In the genomic region with DNA sequence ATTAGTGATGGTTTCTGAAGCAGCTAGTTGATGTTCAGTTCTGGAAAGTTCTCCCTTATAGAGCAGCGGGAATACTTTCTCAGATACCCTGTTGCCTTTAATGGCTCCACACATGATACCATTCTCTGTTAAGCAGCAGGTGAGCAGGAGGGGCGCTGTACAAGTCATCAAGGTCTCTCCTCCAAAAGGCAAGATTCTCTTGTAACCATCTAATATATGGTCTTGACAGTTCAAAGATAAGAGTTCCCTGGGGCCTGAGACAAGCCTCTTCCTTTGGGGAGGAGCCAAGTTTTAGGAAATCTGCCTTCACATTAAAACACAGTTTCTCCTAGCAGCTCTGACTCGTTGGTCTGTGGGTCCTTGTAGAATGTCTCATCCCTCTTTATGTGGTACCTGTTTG, we compare ENCODE assay signal across 22 cellular contexts.
DNase-seq lines count a peak whose midpoint lies in the region; ATAC-seq, FAIRE-seq and TF ChIP-seq lines count a peak whose summit lies in the region.
"Had no signal": no experiment of that assay in that cellular context is flagged by ENCODE, and none has a peak within 500 bp of the region (broad histone marks: within the 10 kb centered on the region; RNA-seq: fewer than 3 reads in every experiment).

No MANE protein-coding gene starts in this region.

- CTCF ChIA-PET in Panc1 (lab: Charles Lee) (no interaction called here), K562 (lab: Yijun Ruan, JAX; ENCODE audit: low intra/inter-chr PET ratio) (no interaction called here)

- TF ChIP-seq RAD21 in K562 (CRISPR knock-in tag; conservative IDR thresholded peaks at IDR 0.05 in 1 of 2, IDR thresholded peaks at IDR 0.05 in 1 of 2) = no peak

- H3K36me3 ChIP-seq in BLaER1 = no peaks in the 10 kb centered on the region
- no peaks in the 10 kb centered on the region for H3K36me3 ChIP-seq in OCI-LY1 (ENCODE audit: insufficient read depth, low read length)
- no peaks in the 10 kb centered on the region for H3K36me3 ChIP-seq in Panc1 (ENCODE audit: control insufficient read depth, insufficient read depth, low read length)
- H3K36me3 ChIP-seq in K562 (ENCODE audit: control insufficient read depth, insufficient read depth, low read length) = no peaks in the 10 kb centered on the region

- FAIRE-seq in K562 (lab: Jason Lieb, UNC) = no peak
- FAIRE-seq: A549, D721Med, G401.6, GM12878, GM18507 had no signal

- H2AFZ ChIP-seq in OCI-LY1 (ENCODE audit: low read length) (no peak overlapping the region), K562 (ENCODE audit: low read depth, low read length) (peak overlapping the region; percentile 13; the same call in 1 of the 2 replicates)

- POLR2A ChIA-PET in Panc1 (lab: Charles Lee) (no interaction called here), K562 (lab: Yijun Ruan, JAX) (no interaction called here)

- H3K4me3 ChIP-seq in BLaER1 (no peak overlapping the region), OCI-LY1 (ENCODE audit: low read depth, low read length, poor library complexity, severe bottlenecking) (no peak overlapping the region), Panc1 (ENCODE audit: low read depth in 2 of 2, low read length in 2 of 2) (no peak overlapping the region), K562 (no peak overlapping the region)
- H3K4me3 ChIP-seq: A549, GM12878 had no signal

- in situ Hi-C loops in Panc1 (cut with HindIII; ENCODE audit: low pct_unique_long_range_greater_than_20kb, low sequenced_read_pairs) = no loop called here
- in situ Hi-C loops in K562 (cut with MboI) = no loop called here

- no peaks in the 10 kb centered on the region for H3K9me1 ChIP-seq in K562 (ENCODE audit: control insufficient read depth, insufficient read depth, low read length)

- ATAC-seq in Panc1 (no peak), K562 (peak; percentile 62), HG03378 (IDR thresholded peaks at IDR 0.05; ENCODE audit: unreplicated experiment) (no peak)
- ATAC-seq: A549; CD8-positive, alpha-beta T cell; GM12878 had no signal

- no peak for TF ChIP-seq POLR2A in K562 (conservative IDR thresholded peaks at IDR 0.05)

- no peak for TF ChIP-seq EP300 in K562 (IDR thresholded peaks at IDR 0.05; ENCODE audit: low read length)

- H3K27ac ChIP-seq in BLaER1 (no peak overlapping the region), OCI-LY1 (ENCODE audit: low read depth, low read length, poor library complexity, severe bottlenecking) (no peak overlapping the region), Panc1 (ENCODE audit: low read length) (no peak overlapping the region), K562 (ENCODE audit: extremely low read depth, low read depth, low read length) (no peak overlapping the region)
- H3K27ac ChIP-seq: 22Rv1, A549, C4-2B had no signal

- H3F3A ChIP-seq in OCI-LY1 (ENCODE audit: insufficient read depth, low read length) = no peaks in the 10 kb centered on the region

- H3K4me2 ChIP-seq in BLaER1 = peak overlapping the region; percentile 56
- H3K4me2 ChIP-seq in OCI-LY1 (ENCODE audit: low read length) = no peak overlapping the region
- H3K4me2 ChIP-seq in K562 (ENCODE audit: insufficient read depth, low read length) = peak overlapping the region; percentile 42
- H3K4me2 ChIP-seq: A549 had no signal

- peak; percentile 21; the same call in 1 of the 2 replicates for TF ChIP-seq CTCF in OCI-LY1 (IDR thresholded peaks at IDR 0.05; ENCODE audit: low read length)
- TF ChIP-seq CTCF in Panc1 (IDR thresholded peaks at IDR 0.05) = 0 out of 2 replicates have a peak, but pooled peaks have one; percentile 6
- TF ChIP-seq CTCF in K562 (IDR thresholded peaks at IDR 0.05 in 2 of 3, conservative IDR thresholded peaks at IDR 0.05 in 1 of 3; ENCODE audit: insufficient read depth in 2 of 3, low read depth in 1 of 3, low read length in 3 of 3) = peak in 1 of 3 experiments; percentile 21; a peak in 1 of 6 replicates

- H3K27me3 ChIP-seq in BLaER1 (no peaks in the 10 kb centered on the region), OCI-LY1 (ENCODE audit: insufficient read depth, low read length) (no peaks in the 10 kb centered on the region), Panc1 (ENCODE audit: control insufficient read depth, insufficient read depth, low read length) (peaks cover 4% of the 10 kb centered on the region), K562 (ENCODE audit: control insufficient read depth in 2 of 2, insufficient read depth in 2 of 2, low read length in 2 of 2) (peaks cover 4 to 7% of the 10 kb centered on the region in 2 experiments; a peak in 3 of 5 replicates)

- H3K9me3 ChIP-seq in BLaER1 = peaks cover 15% of the 10 kb centered on the region
- no peaks in the 10 kb centered on the region for H3K9me3 ChIP-seq in OCI-LY1 (ENCODE audit: low read length)
- H3K9me3 ChIP-seq in Panc1 (ENCODE audit: control insufficient read depth, insufficient read depth, low read depth, low read length) = no peaks in the 10 kb centered on the region
- H3K9me3 ChIP-seq in K562 (replicated peaks; ENCODE audit: control insufficient read depth, insufficient read depth, low read depth, low read length) = peaks cover 6% of the 10 kb centered on the region; the same call in 1 of the 2 replicates
- H3K9me3 ChIP-seq: A549, Caco-2 had no signal

- no peak for DNase-seq in Panc1 (ENCODE audit: low read depth, low spot score)
- DNase-seq in K562 (ENCODE audit: extremely low read depth in 1 of 4, low spot score in 3 of 4) = peak in 2 of 4 experiments; percentile 35 to 46
- no peak for DNase-seq in OCI-M2 (lab: John Stamatoyannopoulos, UW; ENCODE audit: unreplicated experiment)
- DNase-seq in NCI-H2196 (lab: John Stamatoyannopoulos, UW; ENCODE audit: unreplicated experiment) = no peak
- DNase-seq in activated CD4-positive, alpha-beta T cell treated with anti-CD3 and anti-CD28 coated beads for 4 hours = no peak
- DNase-seq: AML-193; Caco-2; Calu3; CD4-positive, alpha-beta T cell; CD8-positive, alpha-beta T cell; DMS79 treated with DMSO at 0.1 percent for 48 hours; GF-D8 had no signal

- WGBS in K562 (ENCODE audit: insufficient coverage, low coverage, missing lambda C conversion rate) = 2% methylated on average over 3 of the region's 3 CpGs

- H3K79me2 ChIP-seq in OCI-LY1 (ENCODE audit: insufficient read depth, low read length) (no peaks in the 10 kb centered on the region), K562 (ENCODE audit: control insufficient read depth, insufficient read depth, low read length) (no peaks in the 10 kb centered on the region)

- intact Hi-C loops in Panc1 (cut with micrococcal nuclease; ENCODE audit: unreplicated experiment) = no loop called here
- intact Hi-C loops in K562 (cut with micrococcal nuclease) = no loop called here

- no peaks in the 10 kb centered on the region for H3K9me2 ChIP-seq in OCI-LY1 (ENCODE audit: low read depth, low read length)

- H3K4me1 ChIP-seq in BLaER1 (peaks cover 35% of the 10 kb centered on the region), OCI-LY1 (ENCODE audit: insufficient read depth, low read length, severe bottlenecking) (peaks cover 23% of the 10 kb centered on the region), Panc1 (ENCODE audit: control insufficient read depth, insufficient read depth, low read length) (no peaks in the 10 kb centered on the region), K562 (replicated peaks in 1 of 2; ENCODE audit: control insufficient read depth in 2 of 2, insufficient read depth in 2 of 2, low read length in 2 of 2) (peaks cover 9 to 11% of the 10 kb centered on the region in 2 experiments; a peak in 3 of 5 replicates)
- H3K4me1 ChIP-seq: A549, Caco-2 had no signal

- no TSS peak for BruUV-seq in Panc1 (replicated peaks; lab: Mats Ljungman, UMichigan)
- no TSS peak for BruUV-seq in K562 (replicated peaks; lab: Mats Ljungman, UMichigan)

- H3K9ac ChIP-seq in BLaER1 (no peak overlapping the region), OCI-LY1 (ENCODE audit: low read length) (no peak overlapping the region), K562 (ENCODE audit: insufficient read depth in 1 of 2, low read depth in 2 of 2, low read length in 2 of 2) (no peak overlapping the region)

- H4K20me1 ChIP-seq in BLaER1 (no peaks in the 10 kb centered on the region), OCI-LY1 (ENCODE audit: insufficient read depth, low read length) (no peaks in the 10 kb centered on the region), K562 (replicated peaks; ENCODE audit: control insufficient read depth, insufficient read depth, low read length) (no peaks in the 10 kb centered on the region)

TF ChIP-seq in K562, 482 proteins besides CTCF, POLR2A, EP300 and RAD21 (continues in another document):
- TF ChIP-seq NFIC (IDR thresholded peaks at IDR 0.05) (peak; percentile 12; the same call in 1 of the 2 replicates), TBL1XR1 (IDR thresholded peaks at IDR 0.05; ENCODE audit: low read length in 2 of 2) (no peak), RCOR1 (IDR thresholded peaks at IDR 0.05; ENCODE audit: borderline replicate concordance in 1 of 2, low read depth in 2 of 2, low read length in 2 of 2) (0 out of 4 replicates have a peak, but pooled peaks of 1 of the 2 experiments have one; percentile 22)
- TF ChIP-seq, protein P1, sequence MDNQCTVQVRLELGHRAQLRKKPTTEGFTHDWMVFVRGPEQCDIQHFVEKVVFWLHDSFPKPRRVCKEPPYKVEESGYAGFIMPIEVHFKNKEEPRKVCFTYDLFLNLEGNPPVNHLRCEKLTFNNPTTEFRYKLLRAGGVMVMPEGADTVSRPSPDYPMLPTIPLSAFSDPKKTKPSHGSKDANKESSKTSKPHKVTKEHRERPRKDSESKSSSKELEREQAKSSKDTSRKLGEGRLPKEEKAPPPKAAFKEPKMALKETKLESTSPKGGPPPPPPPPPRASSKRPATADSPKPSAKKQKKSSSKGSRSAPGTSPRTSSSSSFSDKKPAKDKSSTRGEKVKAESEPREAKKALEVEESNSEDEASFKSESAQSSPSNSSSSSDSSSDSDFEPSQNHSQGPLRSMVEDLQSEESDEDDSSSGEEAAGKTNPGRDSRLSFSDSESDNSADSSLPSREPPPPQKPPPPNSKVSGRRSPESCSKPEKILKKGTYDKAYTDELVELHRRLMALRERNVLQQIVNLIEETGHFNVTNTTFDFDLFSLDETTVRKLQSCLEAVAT (IDR thresholded peaks at IDR 0.05) = no peak
